In the genomic region with DNA sequence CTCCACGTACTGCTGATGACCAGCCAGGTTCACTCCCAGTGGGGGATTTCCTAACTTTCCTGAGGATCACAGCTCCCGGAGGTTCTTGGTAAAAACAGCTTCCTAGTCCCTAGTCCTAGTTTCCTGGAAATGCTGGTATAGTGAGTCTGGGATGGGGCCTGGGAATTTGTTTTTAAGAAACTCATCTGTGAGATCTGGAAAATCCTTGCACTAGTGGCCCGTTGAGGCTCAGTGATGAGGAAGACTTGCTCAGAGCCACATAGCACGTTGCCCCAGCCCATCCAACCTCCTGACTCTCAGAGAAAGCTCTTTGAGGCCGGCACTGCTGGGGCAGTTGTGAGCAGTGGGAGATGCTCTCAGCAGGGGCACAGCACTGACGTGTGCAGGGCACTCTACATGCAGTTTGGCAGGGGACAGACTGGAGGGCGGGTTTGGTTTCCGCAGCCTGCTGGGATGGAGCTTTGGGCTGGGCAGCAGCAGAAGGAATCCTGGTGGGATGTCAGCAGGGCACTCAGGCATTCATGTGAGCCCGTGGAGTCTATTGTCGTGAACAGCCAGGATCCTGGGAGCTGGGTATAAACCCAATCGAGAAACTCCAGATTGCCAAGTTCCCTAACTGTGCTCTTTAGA, we compare ENCODE assay signal across 2 cellular contexts.
TF ChIP-seq lines count a peak whose summit lies in the region.

No MANE protein-coding gene starts in this region.

TF ChIP-seq in GM23338, 12 proteins besides CTCF, POLR2A, EP300 and RAD21 (continues in another document):
- TF ChIP-seq, protein P1, sequence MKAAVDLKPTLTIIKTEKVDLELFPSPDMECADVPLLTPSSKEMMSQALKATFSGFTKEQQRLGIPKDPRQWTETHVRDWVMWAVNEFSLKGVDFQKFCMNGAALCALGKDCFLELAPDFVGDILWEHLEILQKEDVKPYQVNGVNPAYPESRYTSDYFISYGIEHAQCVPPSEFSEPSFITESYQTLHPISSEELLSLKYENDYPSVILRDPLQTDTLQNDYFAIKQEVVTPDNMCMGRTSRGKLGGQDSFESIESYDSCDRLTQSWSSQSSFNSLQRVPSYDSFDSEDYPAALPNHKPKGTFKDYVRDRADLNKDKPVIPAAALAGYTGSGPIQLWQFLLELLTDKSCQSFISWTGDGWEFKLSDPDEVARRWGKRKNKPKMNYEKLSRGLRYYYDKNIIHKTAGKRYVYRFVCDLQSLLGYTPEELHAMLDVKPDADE (IDR thresholded peaks at IDR 0.05) = no peak
- TF ChIP-seq POLR2AphosphoS5 (IDR thresholded peaks at IDR 0.05; ENCODE audit: low read depth) (no peak), STAT1 (IDR thresholded peaks at IDR 0.05; ENCODE audit: unreplicated experiment) (no peak), ZNF114 (CRISPR knock-in tag; IDR thresholded peaks at IDR 0.05) (no peak), ZNF331 (CRISPR knock-in tag; IDR thresholded peaks at IDR 0.05; ENCODE audit: low read depth) (no peak), EZH2phosphoT487 (IDR thresholded peaks at IDR 0.05; ENCODE audit: unreplicated experiment) (no peak), CREB1 (CRISPR knock-in tag; IDR thresholded peaks at IDR 0.05; ENCODE audit: low read depth) (no peak), JUNB (IDR thresholded peaks at IDR 0.05; ENCODE audit: unreplicated experiment) (no peak), REST (IDR thresholded peaks at IDR 0.05; ENCODE audit: unreplicated experiment) (no peak), NANOG (IDR thresholded peaks at IDR 0.05; ENCODE audit: borderline replicate concordance) (no peak), EZH2 (IDR thresholded peaks at IDR 0.05; ENCODE audit: low read depth, unreplicated experiment) (no peak)

TF ChIP-seq in K562, 482 proteins besides CTCF, POLR2A, EP300 and RAD21:
- TF ChIP-seq TCFL5 (CRISPR knock-in tag; conservative IDR thresholded peaks at IDR 0.05) (no peak), ZNF124 (CRISPR knock-in tag; IDR thresholded peaks at IDR 0.05) (no peak), MAZ (CRISPR knock-in tag; conservative IDR thresholded peaks at IDR 0.05 in 1 of 2, IDR thresholded peaks at IDR 0.05 in 1 of 2) (no peak), SMAD4 (CRISPR knock-in tag; conservative IDR thresholded peaks at IDR 0.05) (no peak), ZNF699 (CRISPR knock-in tag; IDR thresholded peaks at IDR 0.05; ENCODE audit: insufficient replicate concordance) (no peak), SREBF2 (CRISPR knock-in tag; IDR thresholded peaks at IDR 0.05) (no peak), ZNF184 (CRISPR knock-in tag; IDR thresholded peaks at IDR 0.05) (no peak), MCM5 (IDR thresholded peaks at IDR 0.05; ENCODE audit: low read depth) (no peak), YBX1 (IDR thresholded peaks at IDR 0.05) (no peak), ATF1 (CRISPR knock-in tag; IDR thresholded peaks at IDR 0.05) (no peak), ATF1 (tag; IDR thresholded peaks at IDR 0.05) (no peak), TFAM (CRISPR knock-in tag; conservative IDR thresholded peaks at IDR 0.05) (no peak), MBD2 (IDR thresholded peaks at IDR 0.05; ENCODE audit: borderline replicate concordance, low read depth) (no peak), GTF2A2 (tag; IDR thresholded peaks at IDR 0.05) (no peak)
- TF ChIP-seq, protein P2, sequence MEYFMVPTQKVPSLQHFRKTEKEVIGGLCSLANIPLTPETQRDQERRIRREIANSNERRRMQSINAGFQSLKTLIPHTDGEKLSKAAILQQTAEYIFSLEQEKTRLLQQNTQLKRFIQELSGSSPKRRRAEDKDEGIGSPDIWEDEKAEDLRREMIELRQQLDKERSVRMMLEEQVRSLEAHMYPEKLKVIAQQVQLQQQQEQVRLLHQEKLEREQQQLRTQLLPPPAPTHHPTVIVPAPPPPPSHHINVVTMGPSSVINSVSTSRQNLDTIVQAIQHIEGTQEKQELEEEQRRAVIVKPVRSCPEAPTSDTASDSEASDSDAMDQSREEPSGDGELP (CRISPR knock-in tag; IDR thresholded peaks at IDR 0.05; ENCODE audit: borderline replicate concordance) = no peak
- TF ChIP-seq, protein P3, sequence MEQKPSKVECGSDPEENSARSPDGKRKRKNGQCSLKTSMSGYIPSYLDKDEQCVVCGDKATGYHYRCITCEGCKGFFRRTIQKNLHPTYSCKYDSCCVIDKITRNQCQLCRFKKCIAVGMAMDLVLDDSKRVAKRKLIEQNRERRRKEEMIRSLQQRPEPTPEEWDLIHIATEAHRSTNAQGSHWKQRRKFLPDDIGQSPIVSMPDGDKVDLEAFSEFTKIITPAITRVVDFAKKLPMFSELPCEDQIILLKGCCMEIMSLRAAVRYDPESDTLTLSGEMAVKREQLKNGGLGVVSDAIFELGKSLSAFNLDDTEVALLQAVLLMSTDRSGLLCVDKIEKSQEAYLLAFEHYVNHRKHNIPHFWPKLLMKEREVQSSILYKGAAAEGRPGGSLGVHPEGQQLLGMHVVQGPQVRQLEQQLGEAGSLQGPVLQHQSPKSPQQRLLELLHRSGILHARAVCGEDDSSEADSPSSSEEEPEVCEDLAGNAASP (IDR thresholded peaks at IDR 0.05) = no peak
- TF ChIP-seq, protein P4, sequence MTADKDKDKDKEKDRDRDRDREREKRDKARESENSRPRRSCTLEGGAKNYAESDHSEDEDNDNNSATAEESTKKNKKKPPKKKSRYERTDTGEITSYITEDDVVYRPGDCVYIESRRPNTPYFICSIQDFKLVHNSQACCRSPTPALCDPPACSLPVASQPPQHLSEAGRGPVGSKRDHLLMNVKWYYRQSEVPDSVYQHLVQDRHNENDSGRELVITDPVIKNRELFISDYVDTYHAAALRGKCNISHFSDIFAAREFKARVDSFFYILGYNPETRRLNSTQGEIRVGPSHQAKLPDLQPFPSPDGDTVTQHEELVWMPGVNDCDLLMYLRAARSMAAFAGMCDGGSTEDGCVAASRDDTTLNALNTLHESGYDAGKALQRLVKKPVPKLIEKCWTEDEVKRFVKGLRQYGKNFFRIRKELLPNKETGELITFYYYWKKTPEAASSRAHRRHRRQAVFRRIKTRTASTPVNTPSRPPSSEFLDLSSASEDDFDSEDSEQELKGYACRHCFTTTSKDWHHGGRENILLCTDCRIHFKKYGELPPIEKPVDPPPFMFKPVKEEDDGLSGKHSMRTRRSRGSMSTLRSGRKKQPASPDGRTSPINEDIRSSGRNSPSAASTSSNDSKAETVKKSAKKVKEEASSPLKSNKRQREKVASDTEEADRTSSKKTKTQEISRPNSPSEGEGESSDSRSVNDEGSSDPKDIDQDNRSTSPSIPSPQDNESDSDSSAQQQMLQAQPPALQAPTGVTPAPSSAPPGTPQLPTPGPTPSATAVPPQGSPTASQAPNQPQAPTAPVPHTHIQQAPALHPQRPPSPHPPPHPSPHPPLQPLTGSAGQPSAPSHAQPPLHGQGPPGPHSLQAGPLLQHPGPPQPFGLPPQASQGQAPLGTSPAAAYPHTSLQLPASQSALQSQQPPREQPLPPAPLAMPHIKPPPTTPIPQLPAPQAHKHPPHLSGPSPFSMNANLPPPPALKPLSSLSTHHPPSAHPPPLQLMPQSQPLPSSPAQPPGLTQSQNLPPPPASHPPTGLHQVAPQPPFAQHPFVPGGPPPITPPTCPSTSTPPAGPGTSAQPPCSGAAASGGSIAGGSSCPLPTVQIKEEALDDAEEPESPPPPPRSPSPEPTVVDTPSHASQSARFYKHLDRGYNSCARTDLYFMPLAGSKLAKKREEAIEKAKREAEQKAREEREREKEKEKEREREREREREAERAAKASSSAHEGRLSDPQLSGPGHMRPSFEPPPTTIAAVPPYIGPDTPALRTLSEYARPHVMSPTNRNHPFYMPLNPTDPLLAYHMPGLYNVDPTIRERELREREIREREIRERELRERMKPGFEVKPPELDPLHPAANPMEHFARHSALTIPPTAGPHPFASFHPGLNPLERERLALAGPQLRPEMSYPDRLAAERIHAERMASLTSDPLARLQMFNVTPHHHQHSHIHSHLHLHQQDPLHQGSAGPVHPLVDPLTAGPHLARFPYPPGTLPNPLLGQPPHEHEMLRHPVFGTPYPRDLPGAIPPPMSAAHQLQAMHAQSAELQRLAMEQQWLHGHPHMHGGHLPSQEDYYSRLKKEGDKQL (CRISPR knock-in tag; IDR thresholded peaks at IDR 0.05; ENCODE audit: borderline replicate concordance) = no peak
- TF ChIP-seq, protein P5, sequence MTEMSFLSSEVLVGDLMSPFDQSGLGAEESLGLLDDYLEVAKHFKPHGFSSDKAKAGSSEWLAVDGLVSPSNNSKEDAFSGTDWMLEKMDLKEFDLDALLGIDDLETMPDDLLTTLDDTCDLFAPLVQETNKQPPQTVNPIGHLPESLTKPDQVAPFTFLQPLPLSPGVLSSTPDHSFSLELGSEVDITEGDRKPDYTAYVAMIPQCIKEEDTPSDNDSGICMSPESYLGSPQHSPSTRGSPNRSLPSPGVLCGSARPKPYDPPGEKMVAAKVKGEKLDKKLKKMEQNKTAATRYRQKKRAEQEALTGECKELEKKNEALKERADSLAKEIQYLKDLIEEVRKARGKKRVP (CRISPR knock-in tag; IDR thresholded peaks at IDR 0.05) = no peak
TF ChIP-seq in K562: peak in this region for 0.
